ENCODE assay signal across 10 cellular contexts in genomic region chr5:32298056-32298420, GRCh38. TPM values are rescaled to one million over a fixed set of nuclear protein-coding genes. Genes with fewer than 3 reads are reported as not detected.
DNase-seq lines count a peak whose midpoint lies in the region; ATAC-seq and TF ChIP-seq lines count a peak whose summit lies in the region.
"Had no signal": no experiment of that assay in that cellular context is flagged by ENCODE, and none has a peak within 500 bp of the region (broad histone marks: within the 10 kb centered on the region; RNA-seq: fewer than 3 reads in every experiment).

No MANE protein-coding gene starts in this region.

- H3K36me3 Mint-ChIP-seq in GM23338 (ENCODE audit: low read depth) (peaks cover 34% of the 10 kb centered on the region), memory B cell (peaks cover 25% of the 10 kb centered on the region)

- H3K4me3 Mint-ChIP-seq in GM23338 (no peak overlapping the region; the same call in 2 of the 3 replicates), memory B cell (no peak overlapping the region)

- H3K27me3 ChIP-seq in GM06990 (replicated peaks; ENCODE audit: control insufficient read depth, insufficient read depth, low read length) (no peaks in the 10 kb centered on the region), GM23338 (ENCODE audit: insufficient read depth) (no peaks in the 10 kb centered on the region)
- H3K27me3 ChIP-seq: heart right ventricle had no signal

- no peak overlapping the region for H3K27ac ChIP-seq in GM23338 (ENCODE audit: low read depth)

- H3K4me3 ChIP-seq in GM06990 (replicated peaks; ENCODE audit: low read depth, low read length), result no peak overlapping the region
- no peak overlapping the region for H3K4me3 ChIP-seq in GM23338
- H3K4me3 ChIP-seq: heart right ventricle had no signal

- peaks cover 30% of the 10 kb centered on the region for H3K4me1 ChIP-seq in GM23338 (ENCODE audit: insufficient read depth)

- no peaks in the 10 kb centered on the region for H3F3A ChIP-seq in GM23338 (replicated peaks; ENCODE audit: low read depth)

- H3K4me2 ChIP-seq in GM23338, result no peak overlapping the region

- peaks cover 100% of the 10 kb centered on the region for H3K79me2 ChIP-seq in GM23338 (replicated peaks; ENCODE audit: insufficient read depth)

- H2AFZ ChIP-seq in GM23338, result no peak overlapping the region

- H4K20me1 ChIP-seq in GM23338 (replicated peaks; ENCODE audit: insufficient read depth), result peaks cover 63% of the 10 kb centered on the region

- H3K4me1 Mint-ChIP-seq in GM23338, result peaks cover 39% of the 10 kb centered on the region
- peaks cover 32% of the 10 kb centered on the region for H3K4me1 Mint-ChIP-seq in memory B cell

- DNase-seq in GM06990 (ENCODE audit: extremely low read depth, insufficient read length) (peak; percentile 54), GM23338 (ENCODE audit: low spot score) (no peak), NCI-H524 treated with DMSO at 0.1 percent for 48 hours (lab: John Stamatoyannopoulos, UW) (peak; percentile 53), memory B cell (ENCODE audit: low spot score in 2 of 2) (no peak), NCI-H2081 (lab: John Stamatoyannopoulos, UW) (no peak), DMS53 treated with DMSO at 0.1 percent for 48 hours (lab: John Stamatoyannopoulos, UW; ENCODE audit: unreplicated experiment) (no peak), GF-D8 (lab: John Stamatoyannopoulos, UW) (no peak)
- DNase-seq in stimulated activated CD4-positive, alpha-beta T cell treated with anti-CD3 and anti-CD28 coated beads, Interleukin-4, amount 100 ng/mL, for 24 hours, result no peak
- DNase-seq: heart right ventricle, NCI-H187 treated with DMSO at 0.1 percent for 48 hours had no signal

- H3K9me3 Mint-ChIP-seq in GM23338, result no peaks in the 10 kb centered on the region
- no peaks in the 10 kb centered on the region for H3K9me3 Mint-ChIP-seq in memory B cell

- ATAC-seq in GM23338 (no peak), memory B cell (ENCODE audit: low read depth) (peak; percentile 80)

- H3K27ac Mint-ChIP-seq in GM23338 (peak overlapping the region; percentile 8), memory B cell (peak overlapping the region; percentile 51)

- peaks cover 2% of the 10 kb centered on the region for H3K36me3 ChIP-seq in GM06990 (ENCODE audit: control insufficient read depth, insufficient read depth, low read length)
- peaks cover 17% of the 10 kb centered on the region for H3K36me3 ChIP-seq in GM23338 (ENCODE audit: insufficient read depth)

- H3K27me3 Mint-ChIP-seq in GM23338 (ENCODE audit: insufficient read depth, low read depth, poor library complexity) (no peaks in the 10 kb centered on the region), memory B cell (no peaks in the 10 kb centered on the region)

- no peak for TF ChIP-seq CTCF in GM06990 (IDR thresholded peaks at IDR 0.05; ENCODE audit: insufficient read depth, low read length, poor library complexity, severe bottlenecking)
- no peak for TF ChIP-seq CTCF in GM23338 (conservative IDR thresholded peaks at IDR 0.05; ENCODE audit: low read depth in 2 of 2)

- H3K9me2 ChIP-seq in GM23338 (ENCODE audit: insufficient read depth), result no peaks in the 10 kb centered on the region

TF ChIP-seq in GM23338, 12 proteins besides CTCF, POLR2A, EP300 and RAD21 (continues in another document):
- TF ChIP-seq CREB1 (CRISPR knock-in tag; IDR thresholded peaks at IDR 0.05; ENCODE audit: low read depth) (no peak), NANOG (IDR thresholded peaks at IDR 0.05; ENCODE audit: borderline replicate concordance) (no peak), POLR2AphosphoS5 (IDR thresholded peaks at IDR 0.05; ENCODE audit: low read depth) (no peak), REST (IDR thresholded peaks at IDR 0.05; ENCODE audit: unreplicated experiment) (no peak), ZNF331 (CRISPR knock-in tag; IDR thresholded peaks at IDR 0.05; ENCODE audit: low read depth) (no peak), ZNF462 (CRISPR knock-in tag; IDR thresholded peaks at IDR 0.05) (no peak), JUNB (IDR thresholded peaks at IDR 0.05; ENCODE audit: unreplicated experiment) (no peak), EZH2 (IDR thresholded peaks at IDR 0.05; ENCODE audit: low read depth, unreplicated experiment) (no peak), STAT1 (IDR thresholded peaks at IDR 0.05; ENCODE audit: unreplicated experiment) (no peak), ZNF114 (CRISPR knock-in tag; IDR thresholded peaks at IDR 0.05) (no peak), EZH2phosphoT487 (IDR thresholded peaks at IDR 0.05; ENCODE audit: unreplicated experiment) (no peak)

RNA-seq across cellular contexts. Expression of gene MTMR12, which starts 14.7 kb away (rescaled TPM):
- 47.4 and 51.6 TPM in 2 replicates for total RNA-seq in GM23338 (2014; rRNA removed; shearing (Covaris generic))
- polyA plus RNA-seq in GM23338 (2016; fragmentation: Nextera tagmentation; extraction: Ambion mirVana), result 17.7 and 18.3 TPM in 2 replicates

Comparison
In these comparisons a context has a peak if more than half of its experiments do, and no peak if none do; other contexts are left out.
1. DNase-seq: peak in GM06990 (single experiment) and NCI-H524 treated with DMSO at 0.1 percent for 48 hours (single experiment); none in GM23338 (single experiment), memory B cell (0 of 2), NCI-H2081 (0 of 2), DMS53 treated with DMSO at 0.1 percent for 48 hours (single experiment), GF-D8 (single experiment) and stimulated activated CD4-positive, alpha-beta T cell treated with anti-CD3 and anti-CD28 coated beads, Interleukin-4, amount 100 ng/mL, for 24 hours (single experiment).